Comparison of ENCODE assay signal across 8 cellular contexts in genomic region chrX:118528089-118528753, GRCh38. TPM values are rescaled to one million over a fixed set of nuclear protein-coding genes. Genes with fewer than 3 reads are reported as not detected.
DNase-seq lines count a peak whose midpoint lies in the region; ATAC-seq and TF ChIP-seq lines count a peak whose summit lies in the region.

No MANE protein-coding gene starts in this region.

- H3F3A ChIP-seq in PC-3 (ENCODE audit: low read length, unreplicated experiment): no peaks in the 10 kb centered on the region

- CTCF ChIA-PET in PC-3 (lab: Charles Lee): no interaction called here

- H2AFZ ChIP-seq in PC-3 (ENCODE audit: low read length): no peak overlapping the region

- H3K36me3 ChIP-seq in PC-3 (ENCODE audit: low read depth, low read length): no peaks in the 10 kb centered on the region

- no peak overlapping the region for H3K9ac ChIP-seq in PC-3 (ENCODE audit: low read length)

- intact Hi-C loops in PC-3 (cut with micrococcal nuclease): no loop called here

- no peak overlapping the region for H3K27ac ChIP-seq in PC-3 (ENCODE audit: low read length)

- H3K4me3 ChIP-seq in PC-3 (ENCODE audit: low read length): no peak overlapping the region

- H3K79me2 ChIP-seq in PC-3 (ENCODE audit: low read length): no peaks in the 10 kb centered on the region

- peaks cover 60% of the 10 kb centered on the region for H3K4me1 Mint-ChIP-seq in T-helper 1 cell treated with Interleukin-12 subunit alpha and Interleukin-12 subunit beta and Interleukin-4 antibody, amounts not matched to agents 30 μg/mL and 1 μg/mL, for 36 hours (ENCODE audit: low read depth)
- H3K4me1 Mint-ChIP-seq in activated naive CD4-positive, alpha-beta T cell treated with anti-CD3 and anti-CD28 coated beads, Interleukin-2, amount 50 U/mL, for 24 hours: peaks cover 82% of the 10 kb centered on the region
- peaks cover 74% of the 10 kb centered on the region for H3K4me1 Mint-ChIP-seq in stimulated activated effector memory CD8-positive, alpha-beta T cell treated with anti-CD3 and anti-CD28 coated beads, Interleukin-12 subunit alpha, Interleukin-12 subunit beta, amount 100 ng/mL, for 72 hours

- no peaks in the 10 kb centered on the region for H3K27me3 ChIP-seq in PC-3 (ENCODE audit: low read length)

- POLR2A ChIA-PET in PC-3 (lab: Charles Lee; ENCODE audit: unreplicated experiment): no interaction called here

- H3K9me2 ChIP-seq in PC-3 (replicated peaks; ENCODE audit: low read length): no peaks in the 10 kb centered on the region

- H3K4me1 ChIP-seq in PC-3 (ENCODE audit: insufficient read depth, low read length): no peaks in the 10 kb centered on the region

- no peak overlapping the region for H3K4me2 ChIP-seq in PC-3 (ENCODE audit: low read length)

- no peaks in the 10 kb centered on the region for H3K27me3 Mint-ChIP-seq in T-helper 1 cell treated with Interleukin-12 subunit alpha and Interleukin-12 subunit beta and Interleukin-4 antibody, amounts not matched to agents 30 μg/mL and 1 μg/mL, for 36 hours (ENCODE audit: low read depth)
- H3K27me3 Mint-ChIP-seq in activated naive CD4-positive, alpha-beta T cell treated with anti-CD3 and anti-CD28 coated beads, Interleukin-2, amount 50 U/mL, for 24 hours: no peaks in the 10 kb centered on the region

- no peaks in the 10 kb centered on the region for H4K20me1 ChIP-seq in PC-3 (ENCODE audit: low read length)

- DNase-seq in stimulated activated effector memory CD8-positive, alpha-beta T cell treated with anti-CD3 and anti-CD28 coated beads, Interleukin-12 subunit alpha, Interleukin-12 subunit beta, amount 100 ng/mL, for 72 hours (ENCODE audit: low spot score in 2 of 2): peak; percentile 22 to 63
- DNase-seq in mucosa of gallbladder (ENCODE audit: low spot score) (no peak), kidney glomerular epithelial cell (lab: John Stamatoyannopoulos, UW) (no peak), PC-3 (no peak)

- no TSS peak for BruUV-seq in PC-3 (replicated peaks; lab: Mats Ljungman, UMichigan)

- H3K27ac Mint-ChIP-seq in T-helper 1 cell treated with Interleukin-12 subunit alpha and Interleukin-12 subunit beta and Interleukin-4 antibody, amounts not matched to agents 30 μg/mL and 1 μg/mL, for 36 hours: peak overlapping the region; percentile 97
- peak overlapping the region; percentile 100 for H3K27ac Mint-ChIP-seq in activated naive CD4-positive, alpha-beta T cell treated with anti-CD3 and anti-CD28 coated beads, Interleukin-2, amount 50 U/mL, for 24 hours
- peak overlapping the region; percentile 94 for H3K27ac Mint-ChIP-seq in stimulated activated effector memory CD8-positive, alpha-beta T cell treated with anti-CD3 and anti-CD28 coated beads, Interleukin-12 subunit alpha, Interleukin-12 subunit beta, amount 100 ng/mL, for 72 hours

- H3K9me3 ChIP-seq in PC-3 (ENCODE audit: low read length): no peaks in the 10 kb centered on the region

- H3K4me3 Mint-ChIP-seq in T-helper 1 cell treated with Interleukin-12 subunit alpha and Interleukin-12 subunit beta and Interleukin-4 antibody, amounts not matched to agents 30 μg/mL and 1 μg/mL, for 36 hours: peak overlapping the region; percentile 93
- peak overlapping the region; percentile 98 for H3K4me3 Mint-ChIP-seq in activated naive CD4-positive, alpha-beta T cell treated with anti-CD3 and anti-CD28 coated beads, Interleukin-2, amount 50 U/mL, for 24 hours
- peak overlapping the region; percentile 72 for H3K4me3 Mint-ChIP-seq in stimulated activated effector memory CD8-positive, alpha-beta T cell treated with anti-CD3 and anti-CD28 coated beads, Interleukin-12 subunit alpha, Interleukin-12 subunit beta, amount 100 ng/mL, for 72 hours

- peak; percentile 75 for ATAC-seq in GM18498 (IDR thresholded peaks at IDR 0.05; ENCODE audit: unreplicated experiment)
- peak; percentile 79 for ATAC-seq in HG02798 (IDR thresholded peaks at IDR 0.05; ENCODE audit: poor library complexity, unreplicated experiment)
- ATAC-seq in stimulated activated effector memory CD8-positive, alpha-beta T cell treated with anti-CD3 and anti-CD28 coated beads, Interleukin-12 subunit alpha, Interleukin-12 subunit beta, amount 100 ng/mL, for 72 hours: peak; percentile 78
- ATAC-seq in PC-3: no peak

- H3K9me3 Mint-ChIP-seq in T-helper 1 cell treated with Interleukin-12 subunit alpha and Interleukin-12 subunit beta and Interleukin-4 antibody, amounts not matched to agents 30 μg/mL and 1 μg/mL, for 36 hours: no peaks in the 10 kb centered on the region
- no peaks in the 10 kb centered on the region for H3K9me3 Mint-ChIP-seq in activated naive CD4-positive, alpha-beta T cell treated with anti-CD3 and anti-CD28 coated beads, Interleukin-2, amount 50 U/mL, for 24 hours
- peaks cover 3% of the 10 kb centered on the region for H3K9me3 Mint-ChIP-seq in stimulated activated effector memory CD8-positive, alpha-beta T cell treated with anti-CD3 and anti-CD28 coated beads, Interleukin-12 subunit alpha, Interleukin-12 subunit beta, amount 100 ng/mL, for 72 hours

- TF ChIP-seq CTCF in PC-3 (conservative IDR thresholded peaks at IDR 0.05; ENCODE audit: low read depth, low read length): no peak

- H3K36me3 Mint-ChIP-seq in T-helper 1 cell treated with Interleukin-12 subunit alpha and Interleukin-12 subunit beta and Interleukin-4 antibody, amounts not matched to agents 30 μg/mL and 1 μg/mL, for 36 hours (ENCODE audit: low read depth): peaks cover 10% of the 10 kb centered on the region
- peaks cover 8% of the 10 kb centered on the region for H3K36me3 Mint-ChIP-seq in activated naive CD4-positive, alpha-beta T cell treated with anti-CD3 and anti-CD28 coated beads, Interleukin-2, amount 50 U/mL, for 24 hours
- peaks cover 17% of the 10 kb centered on the region for H3K36me3 Mint-ChIP-seq in stimulated activated effector memory CD8-positive, alpha-beta T cell treated with anti-CD3 and anti-CD28 coated beads, Interleukin-12 subunit alpha, Interleukin-12 subunit beta, amount 100 ng/mL, for 72 hours

RNA-seq across cellular contexts. Expression of gene DOCK11, which starts 32.6 kb away (rescaled TPM):
- total RNA-seq in mucosa of gallbladder: 16.3 TPM
- total RNA-seq in PC-3 (2014; rRNA removed): 3.0 TPM in 2 replicates

Comparison
In these comparisons a context has a peak if more than half of its experiments do, and no peak if none do; other contexts are left out.
1. DNase-seq: peak in stimulated activated effector memory CD8-positive, alpha-beta T cell treated with anti-CD3 and anti-CD28 coated beads, Interleukin-12 subunit alpha, Interleukin-12 subunit beta, amount 100 ng/mL, for 72 hours (2 of 2); none in mucosa of gallbladder (single experiment), kidney glomerular epithelial cell (single experiment) and PC-3 (single experiment).
2. Peak in every context shown above with its lines, with median percentiles within 50 percentile points of each other: H3K27ac Mint-ChIP-seq and H3K4me3 Mint-ChIP-seq.